Comparison of ENCODE assay signal across 1 cellular context in the genomic region with DNA sequence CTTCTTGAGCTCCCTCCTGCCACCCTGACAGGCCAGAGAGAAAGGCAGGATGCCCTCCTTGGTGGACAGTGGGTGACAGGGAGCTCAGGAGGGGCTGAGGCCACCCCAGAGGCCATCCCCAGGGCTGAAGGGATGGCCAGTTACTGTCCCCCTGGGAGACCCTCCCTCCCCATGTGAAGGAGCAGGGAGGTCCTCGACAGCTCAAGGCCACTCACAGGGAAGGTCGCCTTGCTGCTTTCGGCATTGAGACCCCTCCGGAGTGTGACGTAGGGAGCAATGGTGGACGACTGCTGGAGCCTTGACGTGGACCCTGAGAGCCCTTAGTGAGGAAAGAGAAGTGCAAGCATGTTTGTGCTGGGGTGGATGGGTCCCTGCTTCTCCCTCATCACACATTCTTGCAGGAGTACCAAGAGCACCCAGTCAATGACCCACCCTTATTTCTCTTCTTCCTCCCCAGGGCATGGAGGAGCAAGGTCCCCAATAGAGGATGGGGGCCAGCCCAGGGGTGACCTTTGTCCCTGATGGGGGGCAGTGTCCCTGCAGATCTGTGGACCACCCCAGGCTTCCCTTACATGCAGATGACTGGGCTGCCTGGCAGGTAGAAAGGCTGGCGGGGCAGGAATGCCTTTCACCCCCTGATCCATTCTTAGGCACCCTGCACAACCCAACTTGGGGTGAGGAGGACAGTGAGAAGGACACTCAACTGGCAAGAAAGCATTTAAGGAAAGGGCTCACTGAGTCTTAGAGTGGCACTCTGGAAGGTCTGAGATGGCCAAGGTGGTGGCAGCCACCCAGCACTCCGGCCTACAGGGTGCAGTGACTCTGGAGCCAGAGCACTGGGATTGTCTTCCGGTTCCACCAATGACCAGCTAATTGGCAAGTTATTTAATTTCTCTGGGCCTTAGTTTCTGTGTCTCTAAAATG.
TF ChIP-seq lines count a peak whose summit lies in the region.

No MANE protein-coding gene starts in this region.

TF ChIP-seq in IMR-90, 13 proteins besides CTCF, POLR2A, EP300 and RAD21:
- TF ChIP-seq NFE2L2 (IDR thresholded peaks at IDR 0.05; ENCODE audit: low read depth, low read length): no peak
- TF ChIP-seq CHD1 (IDR thresholded peaks at IDR 0.05; ENCODE audit: low read depth, low read length): no peak
- TF ChIP-seq SMC3 (IDR thresholded peaks at IDR 0.05; ENCODE audit: low read depth, low read length): no peak
- no peak for TF ChIP-seq FOS (IDR thresholded peaks at IDR 0.05; ENCODE audit: low read depth, low read length)
- TF ChIP-seq, protein P1, sequence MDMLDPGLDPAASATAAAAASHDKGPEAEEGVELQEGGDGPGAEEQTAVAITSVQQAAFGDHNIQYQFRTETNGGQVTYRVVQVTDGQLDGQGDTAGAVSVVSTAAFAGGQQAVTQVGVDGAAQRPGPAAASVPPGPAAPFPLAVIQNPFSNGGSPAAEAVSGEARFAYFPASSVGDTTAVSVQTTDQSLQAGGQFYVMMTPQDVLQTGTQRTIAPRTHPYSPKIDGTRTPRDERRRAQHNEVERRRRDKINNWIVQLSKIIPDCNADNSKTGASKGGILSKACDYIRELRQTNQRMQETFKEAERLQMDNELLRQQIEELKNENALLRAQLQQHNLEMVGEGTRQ (IDR thresholded peaks at IDR 0.05; ENCODE audit: low read depth, low read length): no peak
- TF ChIP-seq MAZ (IDR thresholded peaks at IDR 0.05; ENCODE audit: borderline replicate concordance, low read depth, low read length): no peak
- TF ChIP-seq, protein P2, sequence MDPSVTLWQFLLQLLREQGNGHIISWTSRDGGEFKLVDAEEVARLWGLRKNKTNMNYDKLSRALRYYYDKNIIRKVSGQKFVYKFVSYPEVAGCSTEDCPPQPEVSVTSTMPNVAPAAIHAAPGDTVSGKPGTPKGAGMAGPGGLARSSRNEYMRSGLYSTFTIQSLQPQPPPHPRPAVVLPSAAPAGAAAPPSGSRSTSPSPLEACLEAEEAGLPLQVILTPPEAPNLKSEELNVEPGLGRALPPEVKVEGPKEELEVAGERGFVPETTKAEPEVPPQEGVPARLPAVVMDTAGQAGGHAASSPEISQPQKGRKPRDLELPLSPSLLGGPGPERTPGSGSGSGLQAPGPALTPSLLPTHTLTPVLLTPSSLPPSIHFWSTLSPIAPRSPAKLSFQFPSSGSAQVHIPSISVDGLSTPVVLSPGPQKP (IDR thresholded peaks at IDR 0.05; ENCODE audit: borderline replicate concordance, low read depth, low read length): no peak
- no peak for TF ChIP-seq MXI1 (IDR thresholded peaks at IDR 0.05; ENCODE audit: borderline replicate concordance, low read depth, low read length)
- TF ChIP-seq BHLHE40 (IDR thresholded peaks at IDR 0.05; ENCODE audit: low read depth, low read length): no peak
- no peak for TF ChIP-seq CEBPB (IDR thresholded peaks at IDR 0.05; ENCODE audit: low read depth, low read length)
- no peak for TF ChIP-seq MAFK (IDR thresholded peaks at IDR 0.05; ENCODE audit: low read depth, low read length)
- TF ChIP-seq RFX5 (IDR thresholded peaks at IDR 0.05; ENCODE audit: low read depth, low read length): no peak
- no peak for TF ChIP-seq RCOR1 (IDR thresholded peaks at IDR 0.05; ENCODE audit: insufficient replicate concordance, low read length)
